Comparison of ENCODE assay signal across 35 cellular contexts in the genomic region with DNA sequence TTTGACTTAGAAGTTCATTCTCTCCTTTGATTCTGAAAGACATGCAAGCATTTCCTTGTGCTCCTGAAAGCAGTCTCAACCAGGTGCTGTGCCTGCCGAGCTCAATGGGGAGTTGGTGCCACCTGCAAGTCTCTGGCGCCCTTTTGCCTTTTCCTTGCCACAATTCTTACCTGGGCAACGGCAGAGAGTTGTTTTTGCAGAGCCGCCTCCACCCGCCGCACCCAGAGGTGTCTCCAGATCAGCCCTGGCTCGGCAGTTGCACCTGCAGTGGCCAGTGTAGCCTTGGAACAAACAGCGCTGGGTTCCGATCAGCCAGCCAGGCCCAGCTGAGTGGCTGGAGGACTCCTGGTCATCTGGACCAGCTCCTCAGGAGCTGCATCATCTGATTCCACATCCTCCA.
"Had no signal": no experiment of that assay in that cellular context is flagged by ENCODE, and none has a peak within 500 bp of the region (broad histone marks: within the 10 kb centered on the region; RNA-seq: fewer than 3 reads in every experiment).

No MANE protein-coding gene starts in this region.

- DNase-seq: activated B cell treated with CpG ODN at 0.5 μM for 24 hours; activated CD4-positive, alpha-beta memory T cell treated with anti-CD3 and anti-CD28 coated beads for 36 hours; activated CD4-positive, alpha-beta T cell treated with anti-CD3 and anti-CD28 coated beads for 4 hours; activated CD4-positive, alpha-beta T cell treated with anti-CD3 and anti-CD28 coated beads, Interleukin-2, amount 10 ng/mL, durations not matched to agents 24 days and 14 days; activated CD4-positive, alpha-beta T cell treated with anti-CD3 and anti-CD28 coated beads, Interleukin-2, amount 50 U/mL, for 1 hour; activated CD4-positive, alpha-beta T cell treated with anti-CD3 and anti-CD28 coated beads, Interleukin-2, amount 50 U/mL, for 4 hours; activated CD4-positive, CD25-positive, alpha-beta regulatory T cell treated with anti-CD3 and anti-CD28 coated beads, Interleukin-2, amount 50 U/mL, for 72 hours; activated CD8-positive, alpha-beta memory T cell treated with anti-CD3 and anti-CD28 coated beads, Interleukin-2, amount 50 U/mL, for 4 hours; activated CD8-positive, alpha-beta T cell treated with anti-CD3 and anti-CD28 coated beads for 36 hours; activated effector memory CD4-positive, alpha-beta T cell treated with anti-CD3 and anti-CD28 coated beads, Interleukin-2, amount 50 U/mL, for 16 hours; activated gamma-delta T cell treated with Interleukin-2 at 50 U/mL for 16 hours; activated naive CD4-positive, alpha-beta T cell; activated naive CD4-positive, alpha-beta T cell treated with anti-CD3 and anti-CD28 coated beads for 36 hours; activated naive CD4-positive, alpha-beta T cell treated with anti-CD3 and anti-CD28 coated beads, Interleukin-2, amount 50 U/mL, for 16 hours; activated naive CD8-positive, alpha-beta T cell treated with anti-CD3 and anti-CD28 coated beads for 36 hours; activated T-cell treated with anti-CD3 and anti-CD28 coated beads for 4 hours; activated T-cell treated with anti-CD3 and anti-CD28 coated beads, Interleukin-2, amount 50 U/mL, for 1 hour; activated T-cell treated with anti-CD3 and anti-CD28 coated beads, Interleukin-2, amount 50 U/mL, for 4 hours; activated T-cell treated with anti-CD3 and anti-CD28 coated beads, Interleukin-2, amount 50 U/mL, for 72 hours; adrenal gland; amniotic stem cell; aorta; body of pancreas; brain microvascular endothelial cell; central memory CD4-positive, alpha-beta T cell; T-helper 1 cell; T-helper 2 cell; T-helper 9 cell had no signal

- ATAC-seq: activated CD8-positive, alpha-beta T cell treated with anti-CD3 and anti-CD28 coated beads for 36 hours; activated naive CD4-positive, alpha-beta T cell treated with anti-CD3 and anti-CD28 coated beads, Interleukin-2, amount 50 U/mL, for 72 hours; activated T-cell treated with anti-CD3 and anti-CD28 coated beads, Interleukin-2, amount 50 U/mL, for 4 hours; activated T-cell treated with anti-CD3 and anti-CD28 coated beads, Interleukin-2, amount 50 U/mL, for 72 hours; activated T-helper 17 cell treated with anti-CD3 and anti-CD28 coated beads, Interleukin-2, amount 50 U/mL, for 72 hours; body of pancreas had no signal

- H3K4me3 ChIP-seq: adrenal gland, body of pancreas, breast epithelium had no signal

- H3K27me3 ChIP-seq: adrenal gland, body of pancreas, brain microvascular endothelial cell, breast epithelium had no signal

- H3K4me1 Mint-ChIP-seq: activated B cell treated with CpG ODN at 0.5 μM for 24 hours; activated CD4-positive, alpha-beta T cell treated with anti-CD3 and anti-CD28 coated beads, Interleukin-2, amount 10 ng/mL, durations not matched to agents 24 days and 14 days; activated naive CD8-positive, alpha-beta T cell treated with anti-CD3 and anti-CD28 coated beads for 36 hours; activated T-helper 17 cell treated with anti-CD3 and anti-CD28 coated beads, Interleukin-2, amount 50 U/mL, for 72 hours had no signal

- H3K4me3 Mint-ChIP-seq: activated B cell treated with CpG ODN at 0.5 μM for 24 hours; activated CD4-positive, alpha-beta memory T cell treated with anti-CD3 and anti-CD28 coated beads for 36 hours; activated CD4-positive, alpha-beta T cell treated with anti-CD3 and anti-CD28 coated beads, Interleukin-2, amount 10 ng/mL, durations not matched to agents 24 days and 14 days; activated CD8-positive, alpha-beta T cell treated with anti-CD3 and anti-CD28 coated beads for 36 hours; activated naive CD4-positive, alpha-beta T cell treated with anti-CD3 and anti-CD28 coated beads for 36 hours; activated naive CD8-positive, alpha-beta T cell treated with anti-CD3 and anti-CD28 coated beads for 36 hours; activated T-cell treated with anti-CD3 and anti-CD28 coated beads, Interleukin-2, amount 50 U/mL, for 4 hours; activated T-cell treated with anti-CD3 and anti-CD28 coated beads, Interleukin-2, amount 50 U/mL, for 72 hours; activated T-helper 1 cell treated with anti-CD3 and anti-CD28 coated beads, Interleukin-12 subunit alpha, Interleukin-12 subunit beta, Interleukin-2, Interleukin-4 antibody, amounts not matched to agents 30 ng/mL and 10 ng/mL and 1 ng/mL, durations not matched to agents 14 hours and 24 hours and 36 hours; activated T-helper 17 cell treated with anti-CD3 and anti-CD28 coated beads, Interleukin-2, amount 50 U/mL, for 72 hours; T-helper 1 cell treated with Interleukin-12 subunit alpha and Interleukin-12 subunit beta and Interleukin-4 antibody, amounts not matched to agents 30 μg/mL and 1 μg/mL, for 36 hours; T-helper 2 cell treated with Interferon-gamma antibody and Interleukin-4, amounts not matched to agents 5 μg/mL and 100 μg/mL, for 36 hours had no signal

- H3K4me1 ChIP-seq: adrenal gland, body of pancreas, breast epithelium had no signal

- H3K27ac ChIP-seq: adrenal gland, body of pancreas, brain microvascular endothelial cell, breast epithelium, VCaP had no signal

- H3K36me3 ChIP-seq: adrenal gland, brain microvascular endothelial cell, breast epithelium had no signal

- H3K9me3 Mint-ChIP-seq: activated CD4-positive, alpha-beta T cell treated with anti-CD3 and anti-CD28 coated beads, Interleukin-2, amount 10 ng/mL, durations not matched to agents 24 days and 14 days; activated naive CD4-positive, alpha-beta T cell treated with anti-CD3 and anti-CD28 coated beads for 36 hours; activated naive CD4-positive, alpha-beta T cell treated with anti-CD3 and anti-CD28 coated beads, Interleukin-2, amount 50 U/mL, for 72 hours; activated T-cell treated with anti-CD3 and anti-CD28 coated beads, Interleukin-2, amount 50 U/mL, for 4 hours; activated T-helper 1 cell treated with anti-CD3 and anti-CD28 coated beads, Interleukin-12 subunit alpha, Interleukin-12 subunit beta, Interleukin-2, Interleukin-4 antibody, amounts not matched to agents 30 ng/mL and 10 ng/mL and 1 ng/mL, durations not matched to agents 14 hours and 24 hours and 36 hours had no signal

- H3K36me3 Mint-ChIP-seq: activated CD4-positive, alpha-beta memory T cell treated with anti-CD3 and anti-CD28 coated beads for 36 hours; activated naive CD4-positive, alpha-beta T cell treated with anti-CD3 and anti-CD28 coated beads, Interleukin-2, amount 50 U/mL, for 72 hours; activated naive CD8-positive, alpha-beta T cell treated with anti-CD3 and anti-CD28 coated beads for 36 hours had no signal

- H3K27ac Mint-ChIP-seq: activated B cell treated with CpG ODN at 0.5 μM for 24 hours; activated CD4-positive, alpha-beta memory T cell treated with anti-CD3 and anti-CD28 coated beads for 36 hours; activated CD4-positive, alpha-beta T cell treated with anti-CD3 and anti-CD28 coated beads, Interleukin-2, amount 10 ng/mL, durations not matched to agents 24 days and 14 days; activated CD8-positive, alpha-beta T cell treated with anti-CD3 and anti-CD28 coated beads for 36 hours; activated naive CD4-positive, alpha-beta T cell treated with anti-CD3 and anti-CD28 coated beads for 36 hours; activated naive CD4-positive, alpha-beta T cell treated with anti-CD3 and anti-CD28 coated beads, Interleukin-2, amount 50 U/mL, for 72 hours; activated naive CD8-positive, alpha-beta T cell treated with anti-CD3 and anti-CD28 coated beads for 36 hours; activated T-cell treated with anti-CD3 and anti-CD28 coated beads, Interleukin-2, amount 50 U/mL, for 72 hours; activated T-helper 1 cell treated with anti-CD3 and anti-CD28 coated beads, Interleukin-12 subunit alpha, Interleukin-12 subunit beta, Interleukin-2, Interleukin-4 antibody, amounts not matched to agents 30 ng/mL and 10 ng/mL and 1 ng/mL, durations not matched to agents 14 hours and 24 hours and 36 hours; activated T-helper 17 cell treated with anti-CD3 and anti-CD28 coated beads, Interleukin-2, amount 50 U/mL, for 72 hours; T-helper 1 cell treated with Interleukin-12 subunit alpha and Interleukin-12 subunit beta and Interleukin-4 antibody, amounts not matched to agents 30 μg/mL and 1 μg/mL, for 36 hours; T-helper 2 cell treated with Interferon-gamma antibody and Interleukin-4, amounts not matched to agents 5 μg/mL and 100 μg/mL, for 36 hours had no signal

- H3K9me3 ChIP-seq: adrenal gland, body of pancreas had no signal
